Comparison of ENCODE assay signal across 19 cellular contexts in genomic region chr2:5727242-5727641, GRCh38. TPM values are rescaled to one million over a fixed set of nuclear protein-coding genes. Genes with fewer than 3 reads are reported as not detected.
DNase-seq lines count a peak whose midpoint lies in the region; TF ChIP-seq lines count a peak whose summit lies in the region.
"Had no signal": no experiment of that assay in that cellular context is flagged by ENCODE, and none has a peak within 500 bp of the region (broad histone marks: within the 10 kb centered on the region; RNA-seq: fewer than 3 reads in every experiment).

No MANE protein-coding gene starts in this region.

- no peak overlapping the region for H4K5ac ChIP-seq in mesendoderm (ENCODE audit: low read length)

- no peak overlapping the region for H3K14ac ChIP-seq in neuronal stem cell (ENCODE audit: low read length)

- H3K4me3 ChIP-seq in HUES48 (ENCODE audit: low read depth, low read length) (peak overlapping the region; percentile 67), mesendoderm (ENCODE audit: low read length) (no peak overlapping the region), neuronal stem cell (ENCODE audit: low read length in 2 of 2) (peak overlapping the region in 1 of 2 donors; percentile 25)
- H3K4me3 ChIP-seq: SJSA1 had no signal

- no peak overlapping the region for H3K56ac ChIP-seq in mesendoderm (ENCODE audit: low read length)

- H3K23ac ChIP-seq in mesendoderm (ENCODE audit: low read length) = no peak overlapping the region
- H3K23ac ChIP-seq in neuronal stem cell (ENCODE audit: low read depth, low read length, poor library complexity) = no peak overlapping the region

- H3K18ac ChIP-seq in mesendoderm (ENCODE audit: low read length) = no peak overlapping the region
- H3K18ac ChIP-seq in neuronal stem cell (ENCODE audit: low read length) = no peak overlapping the region

- H2AK5ac ChIP-seq in mesendoderm (ENCODE audit: low read length) (no peak overlapping the region), neuronal stem cell (ENCODE audit: low read depth, low read length) (no peak overlapping the region)

- no peaks in the 10 kb centered on the region for H3K9me3 Mint-ChIP-seq in endothelial cell (ENCODE audit: unreplicated experiment)

- H3K27me3 Mint-ChIP-seq in endothelial cell (ENCODE audit: unreplicated experiment) = peaks cover 3% of the 10 kb centered on the region

- H3K9me3 ChIP-seq in HUES48 (ENCODE audit: control insufficient read depth, insufficient read depth, low read length) (no peaks in the 10 kb centered on the region), neuronal stem cell (replicated peaks in 1 of 2; ENCODE audit: control insufficient read depth in 2 of 2, insufficient read depth in 1 of 2, low read depth in 1 of 2, low read length in 2 of 2) (no peaks in the 10 kb centered on the region)
- H3K9me3 ChIP-seq: SJSA1 had no signal

- no peaks in the 10 kb centered on the region for H3K36me3 Mint-ChIP-seq in endothelial cell (ENCODE audit: low read depth, unreplicated experiment)
- H3K36me3 Mint-ChIP-seq: IgD-negative memory B cell had no signal

- no peak overlapping the region for H2AFZ ChIP-seq in neuronal stem cell (ENCODE audit: low read length)

- DNase-seq in endothelial cell (ENCODE audit: low spot score) (no peak), mesendoderm (no peak), neuronal stem cell (ENCODE audit: low spot score) (no peak), GDM1 (lab: John Stamatoyannopoulos, UW) (no peak), GM13976 (ENCODE audit: low spot score) (no peak), AML-193 (lab: John Stamatoyannopoulos, UW) (no peak)
- DNase-seq: HCEC 1CT, MV-4-11, NCI-H1105 treated with DMSO at 0.1 percent for 48 hours, NCI-H1694, NCI-H2081 treated with DMSO at 0.1 percent for 48 hours, NCI-H446, NCI-H526, OCI-M1 had no signal

- H3K79me2 ChIP-seq in mesendoderm (ENCODE audit: control insufficient read depth, insufficient read depth, low read length) = no peaks in the 10 kb centered on the region

- H3K4me1 ChIP-seq in HUES48 (ENCODE audit: control insufficient read depth, insufficient read depth, low read length) (peaks cover 21% of the 10 kb centered on the region), mesendoderm (ENCODE audit: control insufficient read depth, low read depth, low read length) (peaks cover 1% of the 10 kb centered on the region), neuronal stem cell (ENCODE audit: control insufficient read depth in 2 of 2, insufficient read depth in 1 of 2, low read depth in 1 of 2, low read length in 2 of 2) (peaks cover 4 to 11% of the 10 kb centered on the region in 2 donors)
- H3K4me1 ChIP-seq: SJSA1 had no signal

- H3K36me3 ChIP-seq in HUES48 (ENCODE audit: control insufficient read depth, insufficient read depth, low read length) = no peaks in the 10 kb centered on the region
- no peaks in the 10 kb centered on the region for H3K36me3 ChIP-seq in mesendoderm (ENCODE audit: control insufficient read depth, insufficient read depth, low read length)
- peaks cover 0 to 4% of the 10 kb centered on the region in 2 donors for H3K36me3 ChIP-seq in neuronal stem cell (replicated peaks in 1 of 2; ENCODE audit: control insufficient read depth in 2 of 2, insufficient read depth in 2 of 2, low read length in 2 of 2)
- H3K36me3 ChIP-seq: SJSA1 had no signal

- H4K8ac ChIP-seq in mesendoderm (ENCODE audit: low read depth, low read length) (no peak overlapping the region), neuronal stem cell (ENCODE audit: low read depth, low read length) (no peak overlapping the region)

- H3K4ac ChIP-seq in mesendoderm (ENCODE audit: low read depth, low read length) (no peak overlapping the region), neuronal stem cell (ENCODE audit: low read length) (no peak overlapping the region)

- H4K91ac ChIP-seq in neuronal stem cell (ENCODE audit: low read depth, low read length, poor library complexity) = no peak overlapping the region

- H3K4me1 Mint-ChIP-seq in endothelial cell (ENCODE audit: unreplicated experiment) = peaks cover 7% of the 10 kb centered on the region
- H3K4me1 Mint-ChIP-seq: IgD-negative memory B cell had no signal

- H3K79me1 ChIP-seq in mesendoderm (ENCODE audit: low read length) (no peaks in the 10 kb centered on the region), neuronal stem cell (ENCODE audit: low read depth, low read length) (no peaks in the 10 kb centered on the region)

- no peak overlapping the region for H3K4me2 ChIP-seq in mesendoderm (ENCODE audit: low read length)
- H3K4me2 ChIP-seq in neuronal stem cell (ENCODE audit: insufficient read depth, low read length, poor library complexity, severe bottlenecking) = peak overlapping the region; percentile 32

- no peak overlapping the region for H3K27ac ChIP-seq in HUES48 (ENCODE audit: low read depth, low read length)
- H3K27ac ChIP-seq in mesendoderm (ENCODE audit: low read depth, low read length) = no peak overlapping the region
- no peak overlapping the region for H3K27ac ChIP-seq in neuronal stem cell (replicated peaks; ENCODE audit: low read length)
- H3K27ac ChIP-seq: C4-2B, SJSA1 had no signal

- H2BK5ac ChIP-seq in mesendoderm (ENCODE audit: low read length) (no peak overlapping the region), neuronal stem cell (ENCODE audit: low read length) (no peak overlapping the region)

- in situ Hi-C loops in GM13976 (cut with MboI; ENCODE audit: low sequenced_read_pairs, unreplicated experiment) = no loop called here

- no peaks in the 10 kb centered on the region for H3K27me3 ChIP-seq in HUES48 (ENCODE audit: control insufficient read depth, insufficient read depth, low read length)
- no peaks in the 10 kb centered on the region for H3K27me3 ChIP-seq in mesendoderm (ENCODE audit: insufficient read depth, low read length, poor library complexity)
- H3K27me3 ChIP-seq in neuronal stem cell (ENCODE audit: control insufficient read depth in 3 of 3, insufficient read depth in 3 of 3, low read depth in 1 of 3, low read length in 3 of 3) = no peaks in the 10 kb centered on the region
- H3K27me3 ChIP-seq: SJSA1 had no signal

- peak overlapping the region; percentile 26 for H3K4me3 Mint-ChIP-seq in endothelial cell (ENCODE audit: unreplicated experiment)
- H3K4me3 Mint-ChIP-seq: IgD-negative memory B cell had no signal

- no peak overlapping the region for H2BK12ac ChIP-seq in neuronal stem cell (ENCODE audit: low read length)

- H3K9ac ChIP-seq in HUES48 (ENCODE audit: low read depth, low read length) (no peak overlapping the region), mesendoderm (ENCODE audit: low read length) (no peak overlapping the region), neuronal stem cell (ENCODE audit: low read depth, low read length, poor library complexity) (no peak overlapping the region)

- H2BK120ac ChIP-seq in mesendoderm (ENCODE audit: low read depth, low read length) (no peak overlapping the region), neuronal stem cell (ENCODE audit: low read depth, low read length) (no peak overlapping the region)

- H2BK15ac ChIP-seq in mesendoderm (replicated peaks; ENCODE audit: low read depth) (peak overlapping the region; percentile 20), neuronal stem cell (ENCODE audit: low read length) (no peak overlapping the region)

- no peak for TF ChIP-seq CTCF in endothelial cell (IDR thresholded peaks at IDR 0.05; ENCODE audit: unreplicated experiment)
- TF ChIP-seq CTCF in GM13976 (IDR thresholded peaks at IDR 0.05; ENCODE audit: borderline replicate concordance, control extremely low read depth, extremely low read depth, insufficient read depth, missing control alignments) = no peak

- no peak overlapping the region for H3K27ac Mint-ChIP-seq in endothelial cell (ENCODE audit: unreplicated experiment)

RNA-seq across cellular contexts. Expression of gene SOX11, which starts 35.1 kb away (rescaled TPM):
- total RNA-seq in endothelial cell (ENCODE audit: unreplicated experiment) = 39.4 TPM
- 9.9 TPM for polyA plus RNA-seq in mesendoderm (2013, experiment 1 of 2)
- polyA plus RNA-seq in mesendoderm (2013, experiment 2 of 2) = 10.1 TPM
- polyA plus RNA-seq in neuronal stem cell (2013, experiment 1 of 2) = 150 TPM
- polyA plus RNA-seq in neuronal stem cell (2013, experiment 2 of 2) = 165 TPM
- total RNA-seq: HT1080 had no signal
- polyA plus RNA-seq: IgD-negative memory B cell had no signal
